Comparison of ENCODE assay signal across 8 cellular contexts in the genomic region with DNA sequence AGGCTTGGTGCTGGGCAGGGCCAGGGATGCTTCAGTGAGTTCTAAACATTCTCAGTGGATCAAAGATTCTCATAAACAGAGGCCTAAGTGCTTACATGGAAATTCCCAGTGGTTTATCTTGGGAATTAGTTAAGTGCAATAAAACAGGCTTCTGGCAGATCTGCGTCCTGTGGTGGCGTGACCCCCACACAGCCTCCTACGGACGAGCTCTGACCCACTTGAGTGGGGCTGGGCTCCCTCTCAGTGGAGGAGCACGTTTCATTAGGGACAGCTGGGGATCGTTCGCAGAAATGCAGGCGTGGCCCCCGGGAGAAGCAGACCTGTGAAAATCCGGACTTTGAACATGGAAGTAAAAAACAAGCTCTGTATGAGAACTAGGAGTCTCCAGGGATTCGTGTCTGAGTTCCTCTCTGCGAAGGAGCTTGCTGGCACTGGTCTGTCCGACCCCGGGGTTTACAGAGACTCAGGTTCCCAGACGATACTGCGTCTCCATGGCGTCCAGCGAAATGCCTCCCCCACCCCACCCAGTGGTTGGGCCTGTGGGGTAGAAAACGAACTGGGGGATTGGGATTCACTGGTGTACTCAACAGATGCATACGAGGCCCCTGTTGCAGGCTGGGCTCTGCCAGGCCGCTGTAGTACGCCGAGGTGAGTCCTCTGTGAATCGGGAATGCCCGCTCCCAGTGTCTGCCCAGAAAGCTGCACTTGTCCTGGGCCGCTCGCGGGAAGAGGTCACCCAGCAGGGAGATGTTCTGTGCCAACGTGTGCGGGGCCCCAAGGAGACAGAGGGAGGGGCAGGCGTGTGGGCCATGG.
DNase-seq lines count a peak whose midpoint lies in the region; FAIRE-seq and TF ChIP-seq lines count a peak whose summit lies in the region.
"Not testable (repeated sequence)": the region's sequence is repeated elsewhere in the genome, so short reads cannot be mapped to it uniquely, and the experiment has no call there.

No MANE protein-coding gene starts in this region.

- DNase-seq in BE2C (peak; percentile 61), HK-2 (ENCODE audit: unreplicated experiment) (peak; percentile 15), astrocyte (ENCODE audit: low read depth) (peak; percentile 46), fibroblast of gingiva (ENCODE audit: low read depth) (peak; percentile 37), mucosa of gallbladder (ENCODE audit: low spot score) (peak; percentile 71)
- DNase-seq in immature natural killer cell; prostate gland (ENCODE audit: low spot score); suprapubic skin (ENCODE audit: low spot score in 2 of 2): not testable (repeated sequence)

- H3K4me2 ChIP-seq in astrocyte (ENCODE audit: low read length): not testable (repeated sequence)

- not testable (repeated sequence) for H3K9ac ChIP-seq in astrocyte (ENCODE audit: low read length)

- H3K27ac Mint-ChIP-seq in astrocyte (ENCODE audit: unreplicated experiment): not testable (repeated sequence)
- peak overlapping the region in 5 of 6 donors; percentile 20 to 83 (median 60) for H3K27ac Mint-ChIP-seq in immature natural killer cell

- H4K20me1 ChIP-seq in astrocyte (ENCODE audit: insufficient read depth, low read length): not testable (repeated sequence)

- not testable (repeated sequence) for TF ChIP-seq CTCF in BE2C (IDR thresholded peaks at IDR 0.05; ENCODE audit: low read depth, low read length); astrocyte (IDR thresholded peaks at IDR 0.05; ENCODE audit: insufficient read depth, low read depth, low read length); prostate gland (IDR thresholded peaks at IDR 0.05); suprapubic skin (IDR thresholded peaks at IDR 0.05)

- not testable (repeated sequence) for H3K27me3 ChIP-seq in BE2C; astrocyte (ENCODE audit: insufficient read depth, low read length); prostate gland (replicated peaks; ENCODE audit: insufficient read depth); suprapubic skin

- intact Hi-C loops in prostate gland (cut with DNase I): not testable (repeated sequence)

- not testable (repeated sequence) for H3K9me3 Mint-ChIP-seq in astrocyte (ENCODE audit: unreplicated experiment); immature natural killer cell

- WGBS in prostate gland: 75% methylated on average over 31 of the region's 31 CpGs
- WGBS in suprapubic skin: 72% methylated on average over 21 of the region's 31 CpGs

- not testable (repeated sequence) for H3K4me3 Mint-ChIP-seq in astrocyte (ENCODE audit: unreplicated experiment); immature natural killer cell

- H3K36me3 ChIP-seq in BE2C; astrocyte (ENCODE audit: insufficient read depth, low read length); prostate gland; suprapubic skin: not testable (repeated sequence)

- not testable (repeated sequence) for H3K79me2 ChIP-seq in astrocyte (ENCODE audit: insufficient read depth, low read length)

- not testable (repeated sequence) for H3K4me3 ChIP-seq in BE2C (ENCODE audit: low read depth, low read length); astrocyte (ENCODE audit: insufficient read depth, low read depth, low read length); prostate gland; suprapubic skin

- H2AFZ ChIP-seq in astrocyte (ENCODE audit: low read depth, low read length): not testable (repeated sequence)

- not testable (repeated sequence) for H3K9me3 ChIP-seq in BE2C; astrocyte (ENCODE audit: insufficient read depth, low read depth, low read length); prostate gland; suprapubic skin

- H3K36me3 Mint-ChIP-seq in astrocyte (ENCODE audit: low read depth, unreplicated experiment); immature natural killer cell: not testable (repeated sequence)

- peaks cover 20% of the 10 kb centered on the region; the same call in 1 of the 2 replicates for H3K4me1 ChIP-seq in BE2C
- H3K4me1 ChIP-seq in astrocyte (ENCODE audit: insufficient read depth, low read length): peaks cover 19% of the 10 kb centered on the region
- H3K4me1 ChIP-seq in prostate gland (replicated peaks): not testable (repeated sequence)
- H3K4me1 ChIP-seq in suprapubic skin: peaks cover 60% of the 10 kb centered on the region

- H3K27me3 Mint-ChIP-seq in astrocyte (ENCODE audit: low read depth, unreplicated experiment); immature natural killer cell (ENCODE audit: low read depth in 3 of 3): not testable (repeated sequence)

- H3K4me1 Mint-ChIP-seq in astrocyte (ENCODE audit: low read depth, unreplicated experiment) (peaks cover 20% of the 10 kb centered on the region), immature natural killer cell (peaks cover 6 to 23% of the 10 kb centered on the region in 2 donors)

- not testable (repeated sequence) for H3K27ac ChIP-seq in astrocyte (ENCODE audit: low read depth, low read length)
- H3K27ac ChIP-seq in prostate gland (peak overlapping the region; percentile 33 to 62), suprapubic skin (peak overlapping the region; percentile 59)

- FAIRE-seq in astrocyte (lab: Jason Lieb, UNC): not testable (repeated sequence)

- not testable (repeated sequence) for TF ChIP-seq EP300 in suprapubic skin (IDR thresholded peaks at IDR 0.05)

- TF ChIP-seq POLR2A in prostate gland (IDR thresholded peaks at IDR 0.05); suprapubic skin (IDR thresholded peaks at IDR 0.05): not testable (repeated sequence)
